ENCODE assay signal across 1 cellular context in the genomic region with DNA sequence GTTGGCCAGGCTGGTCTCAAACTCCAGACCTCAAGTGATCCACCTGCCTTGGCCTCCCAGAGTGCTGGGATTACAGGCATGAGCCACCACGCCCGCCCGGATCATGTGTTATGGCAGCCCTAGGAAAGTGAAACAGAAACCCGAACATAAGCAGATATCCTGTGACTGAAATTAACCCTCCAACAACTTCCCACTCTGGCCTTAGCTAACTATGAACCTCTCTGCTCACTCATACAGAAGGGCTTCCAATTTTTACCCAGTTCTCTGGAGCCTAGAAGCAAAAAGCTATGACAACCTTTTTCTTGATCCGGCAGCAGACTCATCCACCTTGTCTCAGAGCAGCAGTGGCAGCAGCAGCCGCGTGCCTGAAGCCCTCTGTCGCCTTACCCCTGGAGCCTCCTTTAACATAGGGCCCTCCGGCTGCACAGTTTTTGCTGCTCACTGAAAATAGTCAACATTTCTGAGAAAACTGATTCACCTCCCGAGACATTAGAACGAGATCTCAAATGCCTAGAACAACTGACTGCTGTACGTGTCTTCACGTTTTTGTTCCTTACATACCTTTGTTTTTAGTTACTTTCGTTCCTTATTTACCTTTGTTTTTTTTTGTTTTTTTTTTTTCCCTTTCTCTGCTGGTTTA.
A peak's percentile ranks its signal among the peaks of the same experiment; 100 is the strongest.
TF ChIP-seq lines count a peak whose summit lies in the region.

No MANE protein-coding gene starts in this region.

TF ChIP-seq in K562, 482 proteins besides CTCF, POLR2A, EP300 and RAD21 (continued from another document and continues in another):
- TF ChIP-seq, protein P1, sequence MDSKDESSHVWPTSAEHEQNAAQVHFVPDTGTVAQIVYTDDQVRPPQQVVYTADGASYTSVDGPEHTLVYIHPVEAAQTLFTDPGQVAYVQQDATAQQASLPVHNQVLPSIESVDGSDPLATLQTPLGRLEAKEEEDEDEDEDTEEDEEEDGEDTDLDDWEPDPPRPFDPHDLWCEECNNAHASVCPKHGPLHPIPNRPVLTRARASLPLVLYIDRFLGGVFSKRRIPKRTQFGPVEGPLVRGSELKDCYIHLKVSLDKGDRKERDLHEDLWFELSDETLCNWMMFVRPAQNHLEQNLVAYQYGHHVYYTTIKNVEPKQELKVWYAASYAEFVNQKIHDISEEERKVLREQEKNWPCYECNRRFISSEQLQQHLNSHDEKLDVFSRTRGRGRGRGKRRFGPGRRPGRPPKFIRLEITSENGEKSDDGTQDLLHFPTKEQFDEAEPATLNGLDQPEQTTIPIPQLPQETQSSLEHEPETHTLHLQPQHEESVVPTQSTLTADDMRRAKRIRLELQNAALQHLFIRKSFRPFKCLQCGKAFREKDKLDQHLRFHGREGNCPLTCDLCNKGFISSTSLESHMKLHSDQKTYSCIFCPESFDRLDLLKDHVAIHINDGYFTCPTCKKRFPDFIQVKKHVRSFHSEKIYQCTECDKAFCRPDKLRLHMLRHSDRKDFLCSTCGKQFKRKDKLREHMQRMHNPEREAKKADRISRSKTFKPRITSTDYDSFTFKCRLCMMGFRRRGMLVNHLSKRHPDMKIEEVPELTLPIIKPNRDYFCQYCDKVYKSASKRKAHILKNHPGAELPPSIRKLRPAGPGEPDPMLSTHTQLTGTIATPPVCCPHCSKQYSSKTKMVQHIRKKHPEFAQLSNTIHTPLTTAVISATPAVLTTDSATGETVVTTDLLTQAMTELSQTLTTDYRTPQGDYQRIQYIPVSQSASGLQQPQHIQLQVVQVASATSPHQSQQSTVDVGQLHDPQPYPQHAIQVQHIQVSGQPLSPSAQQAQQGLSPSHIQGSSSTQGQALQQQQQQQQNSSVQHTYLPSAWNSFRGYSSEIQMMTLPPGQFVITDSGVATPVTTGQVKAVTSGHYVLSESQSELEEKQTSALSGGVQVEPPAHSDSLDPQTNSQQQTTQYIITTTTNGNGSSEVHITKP (IDR thresholded peaks at IDR 0.05; ENCODE audit: partially characterized antibody) = no peak
- TF ChIP-seq, protein P2, sequence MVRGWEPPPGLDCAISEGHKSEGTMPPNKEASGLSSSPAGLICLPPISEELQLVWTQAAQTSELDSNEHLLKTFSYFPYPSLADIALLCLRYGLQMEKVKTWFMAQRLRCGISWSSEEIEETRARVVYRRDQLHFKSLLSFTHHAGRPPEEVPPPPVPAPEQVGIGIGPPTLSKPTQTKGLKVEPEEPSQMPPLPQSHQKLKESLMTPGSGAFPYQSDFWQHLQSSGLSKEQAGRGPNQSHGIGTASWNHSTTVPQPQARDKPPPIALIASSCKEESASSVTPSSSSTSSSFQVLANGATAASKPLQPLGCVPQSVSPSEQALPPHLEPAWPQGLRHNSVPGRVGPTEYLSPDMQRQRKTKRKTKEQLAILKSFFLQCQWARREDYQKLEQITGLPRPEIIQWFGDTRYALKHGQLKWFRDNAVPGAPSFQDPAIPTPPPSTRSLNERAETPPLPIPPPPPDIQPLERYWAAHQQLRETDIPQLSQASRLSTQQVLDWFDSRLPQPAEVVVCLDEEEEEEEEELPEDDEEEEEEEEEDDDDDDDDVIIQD (CRISPR knock-in tag; IDR thresholded peaks at IDR 0.05) = no peak
- TF ChIP-seq POLR3G (IDR thresholded peaks at IDR 0.05; ENCODE audit: extremely low read depth, insufficient read length, insufficient replicate concordance) (no peak), MTF1 (CRISPR knock-in tag; IDR thresholded peaks at IDR 0.05; ENCODE audit: borderline replicate concordance) (no peak), ARNT (IDR thresholded peaks at IDR 0.05) (peak in 1 of 2 experiments; percentile 62; a peak in 1 of 4 replicates), SMAD2 (IDR thresholded peaks at IDR 0.05; ENCODE audit: low read depth, low read length) (no peak), ARID1B (IDR thresholded peaks at IDR 0.05) (peak; percentile 26; the same call in 1 of the 2 replicates), CCAR2 (IDR thresholded peaks at IDR 0.05; ENCODE audit: low read depth, low read length) (no peak), ZNF551 (CRISPR knock-in tag; IDR thresholded peaks at IDR 0.05) (no peak), HDAC1 (IDR thresholded peaks at IDR 0.05) (0 out of 4 replicates have a peak, but pooled peaks of 1 of the 2 experiments have one; percentile 45), ZKSCAN1 (IDR thresholded peaks at IDR 0.05; ENCODE audit: low read depth, low read length) (no peak), BACH1 (tag; IDR thresholded peaks at IDR 0.05) (peak; percentile 81), RBM14 (IDR thresholded peaks at IDR 0.05; ENCODE audit: borderline replicate concordance, insufficient read depth, low read depth, low read length) (no peak), ARHGAP35 (IDR thresholded peaks at IDR 0.05; ENCODE audit: partially characterized antibody) (no peak), ZC3H11A (IDR thresholded peaks at IDR 0.05; ENCODE audit: low read depth, low read length) (no peak), SIRT6 (IDR thresholded peaks at IDR 0.05; ENCODE audit: low read depth, low read length) (no peak), HEY1 (CRISPR knock-in tag; IDR thresholded peaks at IDR 0.05; ENCODE audit: borderline replicate concordance) (no peak), SP2 (IDR thresholded peaks at IDR 0.05; ENCODE audit: extremely low read depth, low read depth, low read length, poor library complexity, severe bottlenecking) (no peak), ZNF184 (CRISPR knock-in tag; IDR thresholded peaks at IDR 0.05) (no peak), ZNF224 (CRISPR knock-in tag; IDR thresholded peaks at IDR 0.05) (no peak), MAFG (tag; conservative IDR thresholded peaks at IDR 0.05) (no peak; the same call in 1 of the 2 replicates), MAZ (CRISPR knock-in tag; conservative IDR thresholded peaks at IDR 0.05 in 1 of 2, IDR thresholded peaks at IDR 0.05 in 1 of 2) (no peak)
- TF ChIP-seq, protein P3, sequence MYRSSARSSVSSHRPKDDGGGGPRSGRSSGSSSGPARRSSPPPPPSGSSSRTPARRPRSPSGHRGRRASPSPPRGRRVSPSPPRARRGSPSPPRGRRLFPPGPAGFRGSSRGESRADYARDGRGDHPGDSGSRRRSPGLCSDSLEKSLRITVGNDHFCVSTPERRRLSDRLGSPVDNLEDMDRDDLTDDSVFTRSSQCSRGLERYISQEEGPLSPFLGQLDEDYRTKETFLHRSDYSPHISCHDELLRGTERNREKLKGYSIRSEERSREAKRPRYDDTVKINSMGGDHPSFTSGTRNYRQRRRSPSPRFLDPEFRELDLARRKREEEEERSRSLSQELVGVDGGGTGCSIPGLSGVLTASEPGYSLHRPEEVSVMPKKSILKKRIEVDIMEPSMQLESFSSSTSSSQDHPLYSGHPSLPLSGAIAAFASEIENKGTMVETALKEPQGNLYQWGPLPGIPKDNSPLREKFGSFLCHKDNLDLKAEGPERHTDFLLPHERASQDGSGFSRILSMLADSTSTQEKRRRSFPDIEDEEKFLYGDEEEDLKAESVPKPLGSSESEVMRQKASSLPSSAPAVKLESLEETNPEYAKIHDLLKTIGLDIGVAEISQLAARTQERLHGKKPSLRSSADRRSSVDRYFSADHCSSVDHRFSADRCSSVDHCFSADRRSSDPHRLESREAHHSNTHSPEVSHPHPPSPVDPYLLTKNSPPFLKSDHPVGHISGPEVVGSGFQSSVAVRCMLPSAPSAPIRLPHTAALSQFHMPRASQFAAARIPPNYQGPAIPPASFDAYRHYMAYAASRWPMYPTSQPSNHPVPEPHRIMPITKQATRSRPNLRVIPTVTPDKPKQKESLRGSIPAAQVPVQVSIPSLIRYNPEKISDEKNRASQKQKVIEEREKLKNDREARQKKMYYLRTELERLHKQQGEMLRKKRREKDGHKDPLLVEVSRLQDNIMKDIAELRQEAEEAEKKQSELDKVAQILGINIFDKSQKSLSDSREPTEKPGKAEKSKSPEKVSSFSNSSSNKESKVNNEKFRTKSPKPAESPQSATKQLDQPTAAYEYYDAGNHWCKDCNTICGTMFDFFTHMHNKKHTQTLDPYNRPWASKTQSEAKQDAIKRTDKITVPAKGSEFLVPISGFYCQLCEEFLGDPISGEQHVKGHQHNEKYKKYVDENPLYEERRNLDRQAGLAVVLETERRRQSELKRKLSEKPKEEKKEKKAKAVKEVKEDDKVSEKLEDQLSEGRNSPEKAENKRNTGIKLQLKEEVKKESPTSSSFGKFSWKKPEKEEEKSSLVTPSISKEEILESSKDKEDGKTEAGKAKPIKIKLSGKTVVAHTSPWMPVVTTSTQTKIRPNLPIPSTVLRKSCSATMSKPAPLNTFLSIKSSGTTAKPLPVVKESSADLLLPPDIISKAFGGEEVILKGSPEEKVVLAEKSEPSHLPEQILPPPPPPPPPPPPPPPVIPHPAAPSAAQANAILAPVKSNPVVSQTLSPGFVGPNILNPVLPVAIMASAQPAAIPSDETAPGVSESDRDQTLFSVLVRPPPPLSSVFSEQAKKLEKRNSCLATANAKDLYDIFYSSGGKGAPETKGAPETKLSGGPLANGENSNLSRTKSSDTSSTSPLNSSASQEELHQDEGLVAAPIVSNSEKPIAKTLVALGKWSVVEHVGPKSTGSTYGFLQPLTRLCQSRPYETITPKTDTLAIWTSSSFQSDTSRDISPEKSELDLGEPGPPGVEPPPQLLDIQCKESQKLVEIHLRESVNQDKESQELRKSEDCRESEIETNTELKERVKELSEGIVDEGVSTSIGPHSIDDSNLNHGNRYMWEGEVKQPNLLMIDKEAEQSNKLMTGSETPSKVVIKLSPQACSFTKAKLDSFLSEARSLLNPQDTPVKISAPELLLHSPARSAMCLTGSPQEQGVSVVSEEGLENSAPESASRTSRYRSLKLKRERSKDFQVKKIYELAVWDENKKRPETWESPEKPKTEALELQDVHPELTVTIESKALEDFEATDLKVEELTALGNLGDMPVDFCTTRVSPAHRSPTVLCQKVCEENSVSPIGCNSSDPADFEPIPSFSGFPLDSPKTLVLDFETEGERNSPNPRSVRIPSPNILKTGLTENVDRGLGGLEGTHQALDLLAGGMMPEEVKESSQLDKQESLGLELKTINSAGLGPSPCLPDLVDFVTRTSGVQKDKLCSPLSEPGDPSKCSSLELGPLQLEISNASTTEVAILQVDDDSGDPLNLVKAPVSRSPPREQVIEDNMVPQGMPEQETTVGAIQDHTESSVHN (IDR thresholded peaks at IDR 0.05; ENCODE audit: borderline replicate concordance in 1 of 2, low read depth in 1 of 2) = no peak
- TF ChIP-seq, protein P4, sequence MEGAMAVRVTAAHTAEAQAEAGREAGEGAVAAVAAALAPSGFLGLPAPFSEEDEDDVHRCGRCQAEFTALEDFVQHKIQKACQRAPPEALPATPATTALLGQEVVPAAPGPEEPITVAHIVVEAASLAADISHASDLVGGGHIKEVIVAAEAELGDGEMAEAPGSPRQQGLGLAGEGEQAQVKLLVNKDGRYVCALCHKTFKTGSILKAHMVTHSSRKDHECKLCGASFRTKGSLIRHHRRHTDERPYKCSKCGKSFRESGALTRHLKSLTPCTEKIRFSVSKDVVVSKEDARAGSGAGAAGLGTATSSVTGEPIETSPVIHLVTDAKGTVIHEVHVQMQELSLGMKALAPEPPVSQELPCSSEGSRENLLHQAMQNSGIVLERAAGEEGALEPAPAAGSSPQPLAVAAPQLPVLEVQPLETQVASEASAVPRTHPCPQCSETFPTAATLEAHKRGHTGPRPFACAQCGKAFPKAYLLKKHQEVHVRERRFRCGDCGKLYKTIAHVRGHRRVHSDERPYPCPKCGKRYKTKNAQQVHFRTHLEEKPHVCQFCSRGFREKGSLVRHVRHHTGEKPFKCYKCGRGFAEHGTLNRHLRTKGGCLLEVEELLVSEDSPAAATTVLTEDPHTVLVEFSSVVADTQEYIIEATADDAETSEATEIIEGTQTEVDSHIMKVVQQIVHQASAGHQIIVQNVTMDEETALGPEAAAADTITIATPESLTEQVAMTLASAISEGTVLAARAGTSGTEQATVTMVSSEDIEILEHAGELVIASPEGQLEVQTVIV (CRISPR knock-in tag; IDR thresholded peaks at IDR 0.05; ENCODE audit: borderline replicate concordance) = no peak
- TF ChIP-seq, protein P5, sequence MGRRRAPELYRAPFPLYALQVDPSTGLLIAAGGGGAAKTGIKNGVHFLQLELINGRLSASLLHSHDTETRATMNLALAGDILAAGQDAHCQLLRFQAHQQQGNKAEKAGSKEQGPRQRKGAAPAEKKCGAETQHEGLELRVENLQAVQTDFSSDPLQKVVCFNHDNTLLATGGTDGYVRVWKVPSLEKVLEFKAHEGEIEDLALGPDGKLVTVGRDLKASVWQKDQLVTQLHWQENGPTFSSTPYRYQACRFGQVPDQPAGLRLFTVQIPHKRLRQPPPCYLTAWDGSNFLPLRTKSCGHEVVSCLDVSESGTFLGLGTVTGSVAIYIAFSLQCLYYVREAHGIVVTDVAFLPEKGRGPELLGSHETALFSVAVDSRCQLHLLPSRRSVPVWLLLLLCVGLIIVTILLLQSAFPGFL (CRISPR knock-in tag; IDR thresholded peaks at IDR 0.05) = no peak
- TF ChIP-seq, protein P6, sequence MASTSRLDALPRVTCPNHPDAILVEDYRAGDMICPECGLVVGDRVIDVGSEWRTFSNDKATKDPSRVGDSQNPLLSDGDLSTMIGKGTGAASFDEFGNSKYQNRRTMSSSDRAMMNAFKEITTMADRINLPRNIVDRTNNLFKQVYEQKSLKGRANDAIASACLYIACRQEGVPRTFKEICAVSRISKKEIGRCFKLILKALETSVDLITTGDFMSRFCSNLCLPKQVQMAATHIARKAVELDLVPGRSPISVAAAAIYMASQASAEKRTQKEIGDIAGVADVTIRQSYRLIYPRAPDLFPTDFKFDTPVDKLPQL (IDR thresholded peaks at IDR 0.05; ENCODE audit: extremely low read depth, insufficient read length) = no peak
- TF ChIP-seq, protein P7, sequence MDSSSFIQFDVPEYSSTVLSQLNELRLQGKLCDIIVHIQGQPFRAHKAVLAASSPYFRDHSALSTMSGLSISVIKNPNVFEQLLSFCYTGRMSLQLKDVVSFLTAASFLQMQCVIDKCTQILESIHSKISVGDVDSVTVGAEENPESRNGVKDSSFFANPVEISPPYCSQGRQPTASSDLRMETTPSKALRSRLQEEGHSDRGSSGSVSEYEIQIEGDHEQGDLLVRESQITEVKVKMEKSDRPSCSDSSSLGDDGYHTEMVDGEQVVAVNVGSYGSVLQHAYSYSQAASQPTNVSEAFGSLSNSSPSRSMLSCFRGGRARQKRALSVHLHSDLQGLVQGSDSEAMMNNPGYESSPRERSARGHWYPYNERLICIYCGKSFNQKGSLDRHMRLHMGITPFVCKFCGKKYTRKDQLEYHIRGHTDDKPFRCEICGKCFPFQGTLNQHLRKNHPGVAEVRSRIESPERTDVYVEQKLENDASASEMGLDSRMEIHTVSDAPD (CRISPR knock-in tag; IDR thresholded peaks at IDR 0.05) = no peak
- TF ChIP-seq, protein P8, sequence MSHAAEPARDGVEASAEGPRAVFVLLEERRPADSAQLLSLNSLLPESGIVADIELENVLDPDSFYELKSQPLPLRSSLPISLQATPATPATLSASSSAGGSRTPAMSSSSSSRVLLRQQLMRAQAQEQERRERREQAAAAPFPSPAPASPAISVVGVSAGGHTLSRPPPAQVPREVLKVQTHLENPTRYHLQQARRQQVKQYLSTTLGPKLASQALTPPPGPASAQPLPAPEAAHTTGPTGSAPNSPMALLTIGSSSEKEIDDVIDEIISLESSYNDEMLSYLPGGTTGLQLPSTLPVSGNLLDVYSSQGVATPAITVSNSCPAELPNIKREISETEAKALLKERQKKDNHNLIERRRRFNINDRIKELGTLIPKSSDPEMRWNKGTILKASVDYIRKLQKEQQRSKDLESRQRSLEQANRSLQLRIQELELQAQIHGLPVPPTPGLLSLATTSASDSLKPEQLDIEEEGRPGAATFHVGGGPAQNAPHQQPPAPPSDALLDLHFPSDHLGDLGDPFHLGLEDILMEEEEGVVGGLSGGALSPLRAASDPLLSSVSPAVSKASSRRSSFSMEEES (CRISPR knock-in tag; IDR thresholded peaks at IDR 0.05) = no peak
